Comparison of ENCODE assay signal across 17 cellular contexts in the genomic region with DNA sequence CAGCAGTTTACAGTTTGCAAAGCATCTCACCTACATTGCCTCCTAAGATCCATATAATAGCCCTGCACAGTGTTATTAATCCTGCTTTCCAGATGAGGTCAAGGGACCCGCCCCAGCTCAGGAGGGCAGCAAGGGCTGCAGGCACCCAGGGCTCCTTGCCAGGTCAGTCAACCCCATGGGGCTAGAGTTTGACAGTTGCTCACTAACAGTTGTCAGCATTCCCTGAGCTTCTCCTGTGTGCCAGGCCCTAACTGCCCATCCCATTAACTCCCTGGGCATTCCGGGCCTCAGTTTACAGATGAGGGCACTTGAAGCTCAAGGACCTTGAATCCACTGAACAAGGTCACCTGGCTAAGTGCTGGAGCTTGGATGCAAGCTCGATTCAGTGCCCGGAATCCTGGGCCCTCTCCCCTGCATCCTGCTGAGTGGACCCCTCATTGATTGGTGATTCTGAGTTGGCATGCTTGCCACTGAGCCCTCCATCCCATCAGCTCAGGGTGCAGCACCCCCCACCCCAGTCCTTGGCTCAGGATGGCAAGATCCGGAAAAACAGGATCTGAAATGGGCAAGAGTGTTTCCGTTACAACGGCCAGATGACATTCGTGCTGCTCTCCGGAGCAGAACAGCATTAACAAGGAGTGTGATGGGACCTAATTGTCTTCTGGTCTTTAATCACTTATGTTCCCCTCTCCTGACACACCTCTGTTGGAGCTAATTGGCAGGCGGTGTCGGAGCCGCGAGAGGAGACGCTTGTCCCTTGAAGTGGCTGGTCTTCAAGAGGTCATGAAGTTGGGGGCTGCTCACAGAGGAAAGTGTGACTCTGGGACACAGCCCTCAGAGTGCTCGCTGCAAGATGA.
DNase-seq lines count a peak whose midpoint lies in the region; ATAC-seq and TF ChIP-seq lines count a peak whose summit lies in the region.
"Had no signal": no experiment of that assay in that cellular context is flagged by ENCODE, and none has a peak within 500 bp of the region (broad histone marks: within the 10 kb centered on the region; RNA-seq: fewer than 3 reads in every experiment).

No MANE protein-coding gene starts in this region.

- no peaks in the 10 kb centered on the region for H3K36me3 ChIP-seq in right atrium auricular region
- no peaks in the 10 kb centered on the region for H3K36me3 ChIP-seq in heart right ventricle
- H3K36me3 ChIP-seq in gastroesophageal sphincter = no peaks in the 10 kb centered on the region
- H3K36me3 ChIP-seq: MG63, SJCRH30 had no signal

- no peak overlapping the region for H3K27ac Mint-ChIP-seq in progenitor cell of endocrine pancreas
- H3K27ac Mint-ChIP-seq: activated naive CD4-positive, alpha-beta T cell treated with anti-CD3 and anti-CD28 coated beads, Interleukin-2, amount 50 U/mL, for 24 hours had no signal

- H3K4me1 ChIP-seq in right atrium auricular region (no peaks in the 10 kb centered on the region), heart right ventricle (no peaks in the 10 kb centered on the region), gastroesophageal sphincter (no peaks in the 10 kb centered on the region)
- H3K4me1 ChIP-seq: SJCRH30 had no signal

- no peak for TF ChIP-seq POLR2A in gastroesophageal sphincter (IDR thresholded peaks at IDR 0.05)

- H3K4me3 Mint-ChIP-seq in progenitor cell of endocrine pancreas (ENCODE audit: low read depth) = no peak overlapping the region
- H3K4me3 Mint-ChIP-seq: activated naive CD4-positive, alpha-beta T cell treated with anti-CD3 and anti-CD28 coated beads, Interleukin-2, amount 50 U/mL, for 24 hours; neural crest cell had no signal

- H3K36me3 Mint-ChIP-seq in progenitor cell of endocrine pancreas (ENCODE audit: insufficient read depth) = no peaks in the 10 kb centered on the region
- H3K36me3 Mint-ChIP-seq: activated naive CD4-positive, alpha-beta T cell treated with anti-CD3 and anti-CD28 coated beads, Interleukin-2, amount 50 U/mL, for 24 hours had no signal

- H3K9me3 ChIP-seq in right atrium auricular region = no peaks in the 10 kb centered on the region
- H3K9me3 ChIP-seq in heart right ventricle = no peaks in the 10 kb centered on the region
- no peaks in the 10 kb centered on the region for H3K9me3 ChIP-seq in gastroesophageal sphincter
- H3K9me3 ChIP-seq: MG63, SJCRH30 had no signal

- TF ChIP-seq CTCF in right atrium auricular region (IDR thresholded peaks at IDR 0.05) (no peak), heart right ventricle (IDR thresholded peaks at IDR 0.05) (no peak), coronary artery (IDR thresholded peaks at IDR 0.05) (no peak), progenitor cell of endocrine pancreas (IDR thresholded peaks at IDR 0.05; ENCODE audit: unreplicated experiment) (no peak), gastroesophageal sphincter (IDR thresholded peaks at IDR 0.05) (no peak)

- DNase-seq in right atrium auricular region (ENCODE audit: low spot score) (peak; percentile 28), heart right ventricle (no peak), coronary artery (ENCODE audit: low spot score) (peak; percentile 55), progenitor cell of endocrine pancreas (ENCODE audit: low spot score, unreplicated experiment) (peak; percentile 6), SW480 (ENCODE audit: low spot score) (no peak)
- DNase-seq in stimulated activated CD4-positive, alpha-beta T cell treated with anti-CD3 and anti-CD28 coated beads, Interleukin-2, amount 100 ng/mL, for 24 hours = no peak
- DNase-seq: activated CD4-positive, alpha-beta T cell treated with anti-CD3 and anti-CD28 coated beads for 4 hours; activated T-cell treated with anti-CD3 and anti-CD28 coated beads for 4 hours; hypothalamus; kidney glomerular epithelial cell; MG63; midbrain; SJCRH30; stimulated activated naive CD4-positive, alpha-beta T cell treated with Interleukin-2 at 50 U/mL for 16 hours had no signal

- H3K27me3 Mint-ChIP-seq in progenitor cell of endocrine pancreas = peaks cover 26% of the 10 kb centered on the region
- H3K27me3 Mint-ChIP-seq: activated naive CD4-positive, alpha-beta T cell treated with anti-CD3 and anti-CD28 coated beads, Interleukin-2, amount 50 U/mL, for 24 hours had no signal

- H3K4me3 ChIP-seq in right atrium auricular region (no peak overlapping the region), heart right ventricle (no peak overlapping the region), coronary artery (no peak overlapping the region), gastroesophageal sphincter (no peak overlapping the region)
- H3K4me3 ChIP-seq: MG63, SJCRH30 had no signal

- 80 to 83% methylated on average over 15 of the region's 15 CpGs for WGBS in heart right ventricle, 2 donors
- 85 to 97% methylated on average over 5 to 6 of the region's 15 CpGs for WGBS in gastroesophageal sphincter (ENCODE audit: low coverage in 1 of 2), 2 donors

- H3K27me3 ChIP-seq in right atrium auricular region = no peaks in the 10 kb centered on the region
- peaks cover 0 to 5% (median 0%) of the 10 kb centered on the region in 7 donors for H3K27me3 ChIP-seq in heart right ventricle
- peaks cover 8% of the 10 kb centered on the region for H3K27me3 ChIP-seq in gastroesophageal sphincter
- H3K27me3 ChIP-seq: MG63, SJCRH30 had no signal

- no peak for TF ChIP-seq EP300 in gastroesophageal sphincter (IDR thresholded peaks at IDR 0.05)

- H3K27ac ChIP-seq in right atrium auricular region (no peak overlapping the region), heart right ventricle (no peak overlapping the region), coronary artery (no peak overlapping the region), gastroesophageal sphincter (no peak overlapping the region)
- H3K27ac ChIP-seq: SJCRH30 had no signal

- no peaks in the 10 kb centered on the region for H3K9me3 Mint-ChIP-seq in progenitor cell of endocrine pancreas (ENCODE audit: low read depth)
- H3K9me3 Mint-ChIP-seq: activated naive CD4-positive, alpha-beta T cell treated with anti-CD3 and anti-CD28 coated beads, Interleukin-2, amount 50 U/mL, for 24 hours; neural crest cell had no signal

- ATAC-seq in heart right ventricle = no peak
- ATAC-seq in gastroesophageal sphincter = no peak

- peaks cover 3% of the 10 kb centered on the region for H3K4me1 Mint-ChIP-seq in progenitor cell of endocrine pancreas (ENCODE audit: low read depth)
- H3K4me1 Mint-ChIP-seq: activated naive CD4-positive, alpha-beta T cell treated with anti-CD3 and anti-CD28 coated beads, Interleukin-2, amount 50 U/mL, for 24 hours; neural crest cell had no signal

- intact Hi-C loops in heart right ventricle (cut with DNase I) = no loop called here

Comparison
In these comparisons a context has a peak if more than half of its experiments do, and no peak if none do; other contexts are left out.
1. DNase-seq: peak in right atrium auricular region (single experiment), coronary artery (single experiment) and progenitor cell of endocrine pancreas (single experiment); none in heart right ventricle (0 of 2), SW480 (single experiment) and stimulated activated CD4-positive, alpha-beta T cell treated with anti-CD3 and anti-CD28 coated beads, Interleukin-2, amount 100 ng/mL, for 24 hours (0 of 2).